In the genomic region with DNA sequence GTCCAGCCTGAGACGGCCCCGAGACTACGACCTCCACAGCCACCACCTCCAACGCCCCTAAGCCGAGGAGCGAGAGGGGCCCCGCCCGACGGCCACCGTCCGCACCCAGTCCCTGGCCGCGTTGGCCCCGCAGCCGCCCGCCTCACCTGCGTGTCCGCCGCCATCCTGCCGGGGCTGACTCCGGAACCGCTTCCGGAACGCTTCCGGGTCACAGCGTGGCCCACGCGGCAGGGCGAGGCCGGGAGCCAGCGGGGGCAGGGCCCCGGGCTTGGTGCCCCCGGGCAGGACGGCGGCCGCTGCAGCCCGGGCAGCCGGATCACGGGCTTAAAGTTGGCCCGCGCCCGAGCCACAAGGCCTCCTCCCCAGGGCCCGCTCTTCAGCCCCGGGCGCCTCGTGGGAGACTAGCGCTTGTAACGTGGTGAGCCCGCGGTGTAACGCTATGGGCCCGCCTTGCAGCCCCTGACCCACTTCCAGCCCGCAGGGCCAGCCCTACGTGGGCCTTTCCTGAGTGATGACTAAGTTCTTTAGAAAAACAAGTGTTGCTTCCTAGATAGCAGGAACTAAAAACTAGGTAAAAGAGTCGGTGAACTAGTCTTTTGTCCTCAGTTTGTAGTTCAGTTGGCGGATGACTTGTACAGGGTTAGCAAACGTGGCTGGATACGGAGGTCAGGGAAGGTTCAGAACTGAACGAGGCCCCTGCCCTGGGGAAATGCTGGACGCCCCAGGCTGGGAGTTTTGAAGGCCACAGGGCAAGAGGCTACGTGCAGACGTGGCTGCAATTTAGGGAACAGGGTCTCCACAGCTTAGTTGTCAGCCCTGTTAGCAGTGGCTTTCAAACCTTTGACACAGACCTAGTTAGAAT, we compare ENCODE assay signal across 8 cellular contexts. TPM values are rescaled to one million over a fixed set of nuclear protein-coding genes. Genes with fewer than 3 reads are reported as not detected.
DNase-seq lines count a peak whose midpoint lies in the region; ATAC-seq and TF ChIP-seq lines count a peak whose summit lies in the region.

A gene with protein sequence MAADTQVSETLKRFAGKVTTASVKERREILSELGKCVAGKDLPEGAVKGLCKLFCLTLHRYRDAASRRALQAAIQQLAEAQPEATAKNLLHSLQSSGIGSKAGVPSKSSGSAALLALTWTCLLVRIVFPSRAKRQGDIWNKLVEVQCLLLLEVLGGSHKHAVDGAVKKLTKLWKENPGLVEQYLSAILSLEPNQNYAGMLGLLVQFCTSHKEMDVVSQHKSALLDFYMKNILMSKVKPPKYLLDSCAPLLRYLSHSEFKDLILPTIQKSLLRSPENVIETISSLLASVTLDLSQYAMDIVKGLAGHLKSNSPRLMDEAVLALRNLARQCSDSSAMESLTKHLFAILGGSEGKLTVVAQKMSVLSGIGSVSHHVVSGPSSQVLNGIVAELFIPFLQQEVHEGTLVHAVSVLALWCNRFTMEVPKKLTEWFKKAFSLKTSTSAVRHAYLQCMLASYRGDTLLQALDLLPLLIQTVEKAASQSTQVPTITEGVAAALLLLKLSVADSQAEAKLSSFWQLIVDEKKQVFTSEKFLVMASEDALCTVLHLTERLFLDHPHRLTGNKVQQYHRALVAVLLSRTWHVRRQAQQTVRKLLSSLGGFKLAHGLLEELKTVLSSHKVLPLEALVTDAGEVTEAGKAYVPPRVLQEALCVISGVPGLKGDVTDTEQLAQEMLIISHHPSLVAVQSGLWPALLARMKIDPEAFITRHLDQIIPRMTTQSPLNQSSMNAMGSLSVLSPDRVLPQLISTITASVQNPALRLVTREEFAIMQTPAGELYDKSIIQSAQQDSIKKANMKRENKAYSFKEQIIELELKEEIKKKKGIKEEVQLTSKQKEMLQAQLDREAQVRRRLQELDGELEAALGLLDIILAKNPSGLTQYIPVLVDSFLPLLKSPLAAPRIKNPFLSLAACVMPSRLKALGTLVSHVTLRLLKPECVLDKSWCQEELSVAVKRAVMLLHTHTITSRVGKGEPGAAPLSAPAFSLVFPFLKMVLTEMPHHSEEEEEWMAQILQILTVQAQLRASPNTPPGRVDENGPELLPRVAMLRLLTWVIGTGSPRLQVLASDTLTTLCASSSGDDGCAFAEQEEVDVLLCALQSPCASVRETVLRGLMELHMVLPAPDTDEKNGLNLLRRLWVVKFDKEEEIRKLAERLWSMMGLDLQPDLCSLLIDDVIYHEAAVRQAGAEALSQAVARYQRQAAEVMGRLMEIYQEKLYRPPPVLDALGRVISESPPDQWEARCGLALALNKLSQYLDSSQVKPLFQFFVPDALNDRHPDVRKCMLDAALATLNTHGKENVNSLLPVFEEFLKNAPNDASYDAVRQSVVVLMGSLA (N-terminal part only) (minus strand): TSS at position 182 of the 862 bp plus-strand sequence. CDS start 18 bp downstream, at position 164.

- intact Hi-C loops in activated naive CD4-positive, alpha-beta T cell treated with anti-CD3 and anti-CD28 coated beads for 36 hours (cut with micrococcal nuclease), result no loop called here

- H3K9ac ChIP-seq in DND-41 (ENCODE audit: low read depth, low read length) (peak within 1 kb of the TSS; percentile 90), Karpas-422 (ENCODE audit: low read length) (peak within 1 kb of the TSS; percentile 97)

- H3K36me3 ChIP-seq in DND-41 (ENCODE audit: insufficient read depth, low read length) (peaks cover 65% of the 10 kb centered on the region), Karpas-422 (ENCODE audit: insufficient read depth, low read length) (peaks cover 54% of the 10 kb centered on the region)

- peak within 1 kb of the TSS; percentile 86 for H3K4me3 Mint-ChIP-seq in activated naive CD4-positive, alpha-beta T cell treated with anti-CD3 and anti-CD28 coated beads for 36 hours

- H3K36me3 Mint-ChIP-seq in activated naive CD4-positive, alpha-beta T cell treated with anti-CD3 and anti-CD28 coated beads for 36 hours (ENCODE audit: low read depth), result peaks cover 47% of the 10 kb centered on the region

- no peaks in the 10 kb centered on the region for H3K9me2 ChIP-seq in Karpas-422 (replicated peaks; ENCODE audit: insufficient read depth, low read length)

- H3K27me3 Mint-ChIP-seq in activated naive CD4-positive, alpha-beta T cell treated with anti-CD3 and anti-CD28 coated beads for 36 hours (ENCODE audit: low read depth), result no peaks in the 10 kb centered on the region

- H3K79me2 ChIP-seq in DND-41 (ENCODE audit: insufficient read depth, low read length) (peaks cover 92% of the 10 kb centered on the region), Karpas-422 (ENCODE audit: low read length) (peaks cover 68% of the 10 kb centered on the region)

- H3K4me1 ChIP-seq in DND-41 (ENCODE audit: insufficient read depth, low read length) (peaks cover 77% of the 10 kb centered on the region), Karpas-422 (ENCODE audit: low read length) (peaks cover 60% of the 10 kb centered on the region)

- H4K20me1 ChIP-seq in DND-41 (ENCODE audit: insufficient read depth, low read length), result peaks cover 48% of the 10 kb centered on the region
- H4K20me1 ChIP-seq in Karpas-422 (ENCODE audit: insufficient read depth, low read depth, low read length), result peaks cover 44% of the 10 kb centered on the region

- H2AFZ ChIP-seq in DND-41 (ENCODE audit: low read depth, low read length) (peak within 1 kb of the TSS; percentile 81), Karpas-422 (ENCODE audit: low read length) (no peak within 1 kb of the TSS)

- H3K4me1 Mint-ChIP-seq in activated naive CD4-positive, alpha-beta T cell treated with anti-CD3 and anti-CD28 coated beads for 36 hours (ENCODE audit: low read depth), result peaks cover 62% of the 10 kb centered on the region

- H3K9me3 ChIP-seq in DND-41 (ENCODE audit: insufficient read depth, low read length, severe bottlenecking), result no peaks in the 10 kb centered on the region
- H3K9me3 ChIP-seq in Karpas-422 (ENCODE audit: low read length), result no peaks in the 10 kb centered on the region

- no peaks in the 10 kb centered on the region for H3K9me3 Mint-ChIP-seq in activated naive CD4-positive, alpha-beta T cell treated with anti-CD3 and anti-CD28 coated beads for 36 hours

- DNase-seq in DND-41, result peak; percentile 87
- peak; percentile 94 for DNase-seq in Karpas-422
- DNase-seq in SK-MEL-5 (ENCODE audit: low read depth, low spot score), result peak; percentile 78
- DNase-seq in activated naive CD4-positive, alpha-beta T cell treated with anti-CD3 and anti-CD28 coated beads for 36 hours, result peak; percentile 86
- peak; percentile 86 for DNase-seq in germinal center (ENCODE audit: low spot score)
- DNase-seq in occipital lobe (lab: John Stamatoyannopoulos, UW), result peak; percentile 78
- peak; percentile 81 for DNase-seq in superior temporal gyrus (ENCODE audit: extremely low spot score)

- H3K27ac Mint-ChIP-seq in activated naive CD4-positive, alpha-beta T cell treated with anti-CD3 and anti-CD28 coated beads for 36 hours, result peak within 1 kb of the TSS; percentile 91

- in situ Hi-C loops in SK-MEL-5 (cut with HindIII; ENCODE audit: low pct_unique_long_range_greater_than_20kb, low sequenced_read_pairs), result no loop called here

- ATAC-seq in DND-41 (ENCODE audit: insufficient read depth, low read depth) (peak; percentile 83), GM21717 (IDR thresholded peaks at IDR 0.05; ENCODE audit: unreplicated experiment) (peak; percentile 54)

- peak within 1 kb of the TSS; percentile 78 for H3K4me2 ChIP-seq in DND-41 (ENCODE audit: insufficient read depth, low read length)
- H3K4me2 ChIP-seq in Karpas-422 (ENCODE audit: low read depth, low read length, poor library complexity, severe bottlenecking), result peak within 1 kb of the TSS; percentile 87

- H3K27me3 ChIP-seq in DND-41 (ENCODE audit: insufficient read depth, low read length, poor library complexity) (no peaks in the 10 kb centered on the region), Karpas-422 (ENCODE audit: low read length) (no peaks in the 10 kb centered on the region)

- H3K27ac ChIP-seq in DND-41 (ENCODE audit: low read length), result peak within 1 kb of the TSS; percentile 89
- peak within 1 kb of the TSS; percentile 82 for H3K27ac ChIP-seq in Karpas-422 (ENCODE audit: low read length)

- TF ChIP-seq CTCF in DND-41 (IDR thresholded peaks at IDR 0.05; ENCODE audit: borderline replicate concordance, extremely low read depth, low read length, poor library complexity, severe bottlenecking), result no peak

- CTCF ChIA-PET in activated naive CD4-positive, alpha-beta T cell treated with anti-CD3 and anti-CD28 coated beads for 36 hours (lab: Charles Lee), result no interaction called here

- H3K4me3 ChIP-seq in DND-41 (ENCODE audit: low read depth in 1 of 2, low read length in 2 of 2) (peak within 1 kb of the TSS; percentile 79 to 97), Karpas-422 (ENCODE audit: low read length) (peak within 1 kb of the TSS; percentile 96)

RNA-seq across cellular contexts. Expression of the gene that starts here (rescaled TPM):
- total RNA-seq in Karpas-422 (2014; rRNA removed; shearing (Covaris generic); ENCODE audit: low replicate concordance), result 53.6 and 75.2 TPM in 2 replicates
- total RNA-seq in SK-MEL-5 (2014; rRNA removed; shearing (Covaris generic)), result 46.4 and 66.2 TPM in 2 replicates
- polyA plus RNA-seq in SK-MEL-5 (2015; cell fraction: cytosol; rRNA removed), result 55.2 and 66.5 TPM in 2 replicates
- polyA plus RNA-seq in SK-MEL-5 (2015; cell fraction: nucleus; rRNA removed), result 255 and 603 TPM in 2 replicates
- 100 to 1,000 TPM; 122 to 128 TPM for total RNA-seq in activated naive CD4-positive, alpha-beta T cell treated with anti-CD3 and anti-CD28 coated beads for 36 hours
- 53.7 TPM for total RNA-seq in occipital lobe

Comparison
In these comparisons a context has a peak if more than half of its experiments do, and no peak if none do; other contexts are left out.
1. Peak in every context shown above with its lines: DNase-seq, ATAC-seq, H3K4me3 ChIP-seq and H3K27ac ChIP-seq.